8 cellular contexts compared by ENCODE assay signal in genomic region chr6:139373154-139373927, GRCh38. TPM values are rescaled to one million over a fixed set of nuclear protein-coding genes. Genes with fewer than 3 reads are reported as not detected.
DNase-seq lines count a peak whose midpoint lies in the region; ATAC-seq and TF ChIP-seq lines count a peak whose summit lies in the region.

No MANE protein-coding gene starts in this region.

- H3K4me1 ChIP-seq in Karpas-422 (ENCODE audit: low read length), result peaks cover 62% of the 10 kb centered on the region
- peaks cover 0 to 24% of the 10 kb centered on the region in 2 donors for H3K4me1 ChIP-seq in ascending aorta

- no peaks in the 10 kb centered on the region for H3K9me3 ChIP-seq in Karpas-422 (ENCODE audit: low read length)
- no peaks in the 10 kb centered on the region for H3K9me3 ChIP-seq in T-helper 17 cell (ENCODE audit: control insufficient read depth, low read length, poor library complexity, severe bottlenecking)
- no peaks in the 10 kb centered on the region for H3K9me3 ChIP-seq in ascending aorta

- peak overlapping the region; percentile 96 for H3K9ac ChIP-seq in Karpas-422 (ENCODE audit: low read length)

- no peaks in the 10 kb centered on the region for H3K9me2 ChIP-seq in Karpas-422 (replicated peaks; ENCODE audit: insufficient read depth, low read length)

- peaks cover 20% of the 10 kb centered on the region; the same call in 1 of the 2 replicates for H4K20me1 ChIP-seq in Karpas-422 (ENCODE audit: insufficient read depth, low read depth, low read length)

- no peak overlapping the region for H2AFZ ChIP-seq in Karpas-422 (ENCODE audit: low read length)

- H3K4me3 Mint-ChIP-seq in T-helper 17 cell, result peak overlapping the region; percentile 100

- DNase-seq in DMS114 treated with DMSO at 0.1 percent for 48 hours (lab: John Stamatoyannopoulos, UW; ENCODE audit: unreplicated experiment) (peak; percentile 57), Karpas-422 (peak; percentile 86), T-helper 17 cell (peak; percentile 55 to 69 (median 58)), ascending aorta (ENCODE audit: low spot score in 2 of 2) (peak; percentile 22 to 79), hippocampal formation (lab: John Stamatoyannopoulos, UW) (peak; percentile 79), skeletal muscle cell (ENCODE audit: low read depth) (no peak)

- H3K4me1 Mint-ChIP-seq in T-helper 17 cell, result peaks cover 45% of the 10 kb centered on the region

- H3K27ac ChIP-seq in Karpas-422 (ENCODE audit: low read length) (peak overlapping the region; percentile 91), ascending aorta (peak overlapping the region; percentile 92 to 93)

- H3K4me2 ChIP-seq in Karpas-422 (ENCODE audit: low read depth, low read length, poor library complexity, severe bottlenecking), result peak overlapping the region; percentile 83

- peaks cover 7% of the 10 kb centered on the region for H3K36me3 Mint-ChIP-seq in T-helper 17 cell (ENCODE audit: low read depth)

- intact Hi-C loops in ascending aorta (cut with DNase I), result loop anchor here (2.0 to 10.0 kb wide), 9 partner anchors 389 to 1611 kb away; no protein-coding TSS in a partner anchor

- H3K27ac Mint-ChIP-seq in T-helper 17 cell, result peak overlapping the region; percentile 100

- H3K4me3 ChIP-seq in Karpas-422 (ENCODE audit: low read length) (peak overlapping the region; percentile 96), ascending aorta (peak overlapping the region; percentile 69 to 75), skeletal muscle cell (ENCODE audit: low read depth, low read length) (peak overlapping the region; percentile 79)

- H3K36me3 ChIP-seq in Karpas-422 (ENCODE audit: insufficient read depth, low read length) (peaks cover 19% of the 10 kb centered on the region), ascending aorta (peaks cover 0 to 14% of the 10 kb centered on the region in 2 donors)

- peak; percentile 30 for ATAC-seq in GM21423 (IDR thresholded peaks at IDR 0.05; ENCODE audit: unreplicated experiment)
- peak; percentile 12 for ATAC-seq in T-helper 17 cell
- no peak for ATAC-seq in HG03565 (IDR thresholded peaks at IDR 0.05; ENCODE audit: unreplicated experiment)

- no peaks in the 10 kb centered on the region for H3K27me3 ChIP-seq in Karpas-422 (ENCODE audit: low read length)
- H3K27me3 ChIP-seq in ascending aorta, result no peaks in the 10 kb centered on the region

- TF ChIP-seq CTCF in ascending aorta (IDR thresholded peaks at IDR 0.05), result peak in 1 of 3 experiments; percentile 29

- peaks cover 4% of the 10 kb centered on the region for H3K27me3 Mint-ChIP-seq in T-helper 17 cell

- peaks cover 29% of the 10 kb centered on the region for H3K79me2 ChIP-seq in Karpas-422 (ENCODE audit: low read length)

RNA-seq across cellular contexts. Expression of gene CITED2, which starts 1.1 kb away (rescaled TPM):
- total RNA-seq in Karpas-422 (2014; rRNA removed; shearing (Covaris generic); ENCODE audit: low replicate concordance), result 67.7 and 77.2 TPM in 2 replicates
- total RNA-seq in T-helper 17 cell, result 100 to 1,000 TPM; 156 to 170 TPM
- 147 TPM for total RNA-seq in ascending aorta
